ENCODE assay signal across 10 cellular contexts in the genomic region with DNA sequence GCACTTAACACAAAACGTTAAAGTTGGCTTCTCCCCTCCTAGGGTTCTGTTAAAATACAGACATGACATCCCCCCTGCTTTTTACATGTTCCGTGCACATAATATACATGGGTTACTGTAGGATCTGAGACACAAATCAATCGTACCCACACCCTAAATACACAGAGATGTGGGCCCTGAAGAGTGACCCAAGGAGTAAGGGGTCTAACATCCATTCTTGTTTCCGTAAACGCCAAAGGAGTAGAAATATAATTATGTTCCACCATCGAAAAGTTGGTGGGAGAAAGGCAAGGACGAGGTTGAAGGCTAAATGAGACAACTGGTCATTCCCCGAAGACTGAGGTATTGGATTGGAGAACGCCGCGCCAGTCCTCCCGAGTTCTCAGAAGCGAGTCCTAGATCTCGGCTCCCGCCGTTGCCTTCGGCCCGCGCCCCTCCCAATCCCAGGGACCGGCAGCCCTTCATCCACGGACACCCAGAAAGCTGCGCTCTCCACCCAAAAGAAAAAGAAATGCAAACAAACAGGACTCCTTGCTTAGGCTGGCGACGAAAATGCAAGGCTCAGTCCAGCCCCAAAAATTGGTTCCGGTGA. TPM values are rescaled to one million over a fixed set of nuclear protein-coding genes. Genes with fewer than 3 reads are reported as not detected.
DNase-seq lines count a peak whose midpoint lies in the region; ATAC-seq and TF ChIP-seq lines count a peak whose summit lies in the region.
"Had no signal": no experiment of that assay in that cellular context is flagged by ENCODE, and none has a peak within 500 bp of the region (broad histone marks: within the 10 kb centered on the region; RNA-seq: fewer than 3 reads in every experiment).

No MANE protein-coding gene starts in this region.

- H3K4me1 ChIP-seq in HUES6 (ENCODE audit: control insufficient read depth, insufficient read depth, low read length), result peaks cover 63% of the 10 kb centered on the region

- intact Hi-C loops in natural killer cell (cut with micrococcal nuclease), result no loop called here

- no peaks in the 10 kb centered on the region for H3K9me3 Mint-ChIP-seq in natural killer cell

- H3K4me1 Mint-ChIP-seq in natural killer cell, result peaks cover 5 to 17% of the 10 kb centered on the region in 2 donors

- H3K36me3 Mint-ChIP-seq in natural killer cell, result peaks cover 14% of the 10 kb centered on the region

- in situ Hi-C loops in ACHN (cut with HindIII; ENCODE audit: low pct_ligation_motif_present, low pct_unique_long_range_greater_than_20kb, low sequenced_read_pairs), result no loop called here

- H3K9ac ChIP-seq in HUES6 (ENCODE audit: low read length), result no peak overlapping the region

- ATAC-seq in natural killer cell, result no peak

- no peaks in the 10 kb centered on the region for H3K36me3 ChIP-seq in HUES6 (ENCODE audit: control insufficient read depth, insufficient read depth, low read length)

- DNase-seq in ACHN (peak; percentile 17), ecto neural progenitor cell (ENCODE audit: low spot score) (peak; percentile 52), natural killer cell (no peak), SKM-1 treated with dmso at 0.1 percent for 144 hours (lab: John Stamatoyannopoulos, UW; ENCODE audit: unreplicated experiment) (no peak), NCI-H2029 (lab: John Stamatoyannopoulos, UW) (no peak), substantia nigra (lab: John Stamatoyannopoulos, UW) (no peak), HCEC 1CT (no peak)
- DNase-seq: activated gamma-delta T cell had no signal

- H3K27ac ChIP-seq in HUES6 (ENCODE audit: low read depth, low read length) (no peak overlapping the region), substantia nigra (ENCODE audit: low read depth, low read length, poor library complexity, severe bottlenecking) (no peak overlapping the region)

- peaks cover 100% of the 10 kb centered on the region for H3K27me3 ChIP-seq in HUES6 (ENCODE audit: control insufficient read depth, insufficient read depth, low read length)

- peak overlapping the region; percentile 49 for H3K4me3 ChIP-seq in HUES6 (ENCODE audit: low read depth, low read length)

- H3K27ac Mint-ChIP-seq in natural killer cell, result no peak overlapping the region

- peaks cover 84 to 87% of the 10 kb centered on the region in 2 donors for H3K27me3 Mint-ChIP-seq in natural killer cell (ENCODE audit: low read depth in 2 of 2)

- no peaks in the 10 kb centered on the region for H3K9me3 ChIP-seq in HUES6 (ENCODE audit: control insufficient read depth, insufficient read depth, low read depth, low read length)

- peak overlapping the region; percentile 29 for H3K4me3 Mint-ChIP-seq in natural killer cell

- no peak for TF ChIP-seq CTCF in natural killer cell (IDR thresholded peaks at IDR 0.05)

RNA-seq across cellular contexts. Expression of a gene that starts 1.2 kb away (rescaled TPM):
- not detected for total RNA-seq in natural killer cell
- total RNA-seq: pulmonary artery endothelial cell had no signal

Comparison
In these comparisons a context has a peak if more than half of its experiments do, and no peak if none do; other contexts are left out.
1. DNase-seq: peak in ACHN (single experiment) and ecto neural progenitor cell (single experiment); none in natural killer cell (single experiment), SKM-1 treated with dmso at 0.1 percent for 144 hours (single experiment), NCI-H2029 (single experiment), substantia nigra (0 of 49) and HCEC 1CT (single experiment).